ENCODE assay signal across 12 cellular contexts in genomic region chr7:50667789-50668226, GRCh38.
DNase-seq lines count a peak whose midpoint lies in the region; ATAC-seq and TF ChIP-seq lines count a peak whose summit lies in the region.
"Had no signal": no experiment of that assay in that cellular context is flagged by ENCODE, and none has a peak within 500 bp of the region (broad histone marks: within the 10 kb centered on the region; RNA-seq: fewer than 3 reads in every experiment).

No MANE protein-coding gene starts in this region.

- peaks cover 72% of the 10 kb centered on the region for H3K4me1 ChIP-seq in body of pancreas
- H3K4me1 ChIP-seq in prostate gland (replicated peaks), result no peaks in the 10 kb centered on the region
- H3K4me1 ChIP-seq in aorta (ENCODE audit: control insufficient read depth in 1 of 2, insufficient read depth in 2 of 2, low read length in 2 of 2), result peaks cover 2 to 4% of the 10 kb centered on the region in 2 donors

- TF ChIP-seq POLR2A in body of pancreas (IDR thresholded peaks at IDR 0.05) (no peak), prostate gland (IDR thresholded peaks at IDR 0.05) (no peak)

- 34 to 35% methylated on average over 5 of the region's 5 CpGs for WGBS in body of pancreas, 2 donors
- 56% methylated on average over 5 of the region's 5 CpGs for WGBS in prostate gland
- WGBS in aorta, 2 donors, result 2 to 8% methylated on average over 5 of the region's 5 CpGs

- H3K9me3 ChIP-seq in body of pancreas, result no peaks in the 10 kb centered on the region
- H3K9me3 ChIP-seq in prostate gland, result no peaks in the 10 kb centered on the region
- no peaks in the 10 kb centered on the region for H3K9me3 ChIP-seq in aorta (ENCODE audit: control insufficient read depth, low read length)

- H3K9me3 Mint-ChIP-seq in activated naive CD4-positive, alpha-beta T cell treated with anti-CD3 and anti-CD28 coated beads, Interleukin-2, amount 50 U/mL, for 72 hours, result no peaks in the 10 kb centered on the region

- TF ChIP-seq CTCF in body of pancreas (IDR thresholded peaks at IDR 0.05) (no peak), prostate gland (IDR thresholded peaks at IDR 0.05) (no peak)

- H3K36me3 ChIP-seq in body of pancreas (replicated peaks in 1 of 2; ENCODE audit: insufficient read depth in 1 of 2, low read depth in 2 of 2) (peaks cover 0 to 12% of the 10 kb centered on the region in 2 donors), prostate gland (no peaks in the 10 kb centered on the region), aorta (ENCODE audit: control insufficient read depth in 1 of 2, insufficient read depth in 2 of 2, low read length in 1 of 2) (no peaks in the 10 kb centered on the region)

- H3K27ac Mint-ChIP-seq in activated naive CD4-positive, alpha-beta T cell treated with anti-CD3 and anti-CD28 coated beads, Interleukin-2, amount 50 U/mL, for 72 hours, result no peak overlapping the region

- intact Hi-C loops in body of pancreas (cut with DNase I), result no loop called here
- intact Hi-C loops in left cardiac atrium (cut with DNase I), result loop anchor here in 1 of 2 donors (5.0 kb wide), 1 partner anchor 36 kb away; no protein-coding TSS in a partner anchor
- intact Hi-C loops in prostate gland (cut with DNase I), result no loop called here
- intact Hi-C loops in aorta (cut with DNase I), result no loop called here

- no peaks in the 10 kb centered on the region for H3K36me3 Mint-ChIP-seq in activated naive CD4-positive, alpha-beta T cell treated with anti-CD3 and anti-CD28 coated beads, Interleukin-2, amount 50 U/mL, for 72 hours

- H3K4me3 ChIP-seq in body of pancreas (no peak overlapping the region), prostate gland (no peak overlapping the region), aorta (ENCODE audit: low read length in 2 of 2) (no peak overlapping the region)

- DNase-seq in body of pancreas (peak in 2 of 4 donors; percentile 50 to 57), left cardiac atrium (peak; percentile 65), prostate gland (ENCODE audit: low spot score) (no peak), aorta (peak in 1 of 2 donors; percentile 66)
- no peak for DNase-seq in stimulated activated CD8-positive, alpha-beta memory T cell treated with anti-CD3 and anti-CD28 coated beads, Interleukin-4, amount 100 ng/mL, for 48 hours
- no peak for DNase-seq in activated naive CD4-positive, alpha-beta T cell treated with anti-CD3 and anti-CD28 coated beads, Interleukin-2, amount 50 U/mL, for 72 hours (ENCODE audit: low spot score in 2 of 2)
- DNase-seq: activated gamma-delta T cell; NCI-H1436; NCI-H510A treated with DMSO at 0.1 percent for 48 hours; stimulated activated naive CD4-positive, alpha-beta T cell treated with Interleukin-2 at 50 U/mL for 16 hours; T-helper 9 cell had no signal

- no peaks in the 10 kb centered on the region for H3K27me3 ChIP-seq in body of pancreas
- H3K27me3 ChIP-seq in prostate gland (replicated peaks; ENCODE audit: insufficient read depth), result no peaks in the 10 kb centered on the region
- H3K27me3 ChIP-seq in aorta (ENCODE audit: control insufficient read depth in 1 of 2, insufficient read depth in 2 of 2, low read length in 1 of 2), result no peaks in the 10 kb centered on the region

- peak; percentile 45 for ATAC-seq in body of pancreas
- ATAC-seq in left cardiac atrium, result peak; percentile 66 to 79
- peak; percentile 60 for ATAC-seq in aorta (ENCODE audit: low FRiP score)
- ATAC-seq in GM21825 (IDR thresholded peaks at IDR 0.05; ENCODE audit: unreplicated experiment), result no peak
- ATAC-seq in activated naive CD4-positive, alpha-beta T cell treated with anti-CD3 and anti-CD28 coated beads, Interleukin-2, amount 50 U/mL, for 72 hours, result no peak

- peak overlapping the region; percentile 27 to 75 (median 64) for H3K27ac ChIP-seq in body of pancreas
- H3K27ac ChIP-seq in prostate gland, result peak overlapping the region; percentile 33 to 56
- H3K27ac ChIP-seq in aorta (ENCODE audit: low read depth in 1 of 2, low read length in 2 of 2), result peak overlapping the region in 1 of 2 donors; percentile 93

Comparison
In these comparisons a context has a peak if more than half of its experiments do, and no peak if none do; other contexts are left out.
1. ATAC-seq: peak in body of pancreas (single experiment), left cardiac atrium (2 of 2) and aorta (single experiment); none in GM21825 (single experiment) and activated naive CD4-positive, alpha-beta T cell treated with anti-CD3 and anti-CD28 coated beads, Interleukin-2, amount 50 U/mL, for 72 hours (0 of 2).